Comparison of ENCODE assay signal across 1 cellular context in genomic region chr6:24874776-24875175, GRCh38.
TF ChIP-seq lines count a peak whose summit lies in the region.

No MANE protein-coding gene starts in this region.

TF ChIP-seq in SK-N-SH treated with all-trans-retinoic acid at 6 μM for 48 hours, 23 proteins besides CTCF, POLR2A, EP300 and RAD21 (continued from another document):
- no peak for TF ChIP-seq PATZ1 (CRISPR knock-in tag; IDR thresholded peaks at IDR 0.05; ENCODE audit: borderline replicate concordance)
- no peak for TF ChIP-seq OSR1 (CRISPR knock-in tag; IDR thresholded peaks at IDR 0.05)
- TF ChIP-seq BACH2 (CRISPR knock-in tag; IDR thresholded peaks at IDR 0.05; ENCODE audit: borderline replicate concordance) = no peak
- TF ChIP-seq PPARA (CRISPR knock-in tag; IDR thresholded peaks at IDR 0.05; ENCODE audit: borderline replicate concordance) = no peak
- TF ChIP-seq SNAI2 (CRISPR knock-in tag; IDR thresholded peaks at IDR 0.05) = no peak
- TF ChIP-seq GLIS3 (CRISPR knock-in tag; IDR thresholded peaks at IDR 0.05) = no peak
- no peak for TF ChIP-seq ZFP3 (CRISPR knock-in tag; IDR thresholded peaks at IDR 0.05)
- TF ChIP-seq, protein P1, sequence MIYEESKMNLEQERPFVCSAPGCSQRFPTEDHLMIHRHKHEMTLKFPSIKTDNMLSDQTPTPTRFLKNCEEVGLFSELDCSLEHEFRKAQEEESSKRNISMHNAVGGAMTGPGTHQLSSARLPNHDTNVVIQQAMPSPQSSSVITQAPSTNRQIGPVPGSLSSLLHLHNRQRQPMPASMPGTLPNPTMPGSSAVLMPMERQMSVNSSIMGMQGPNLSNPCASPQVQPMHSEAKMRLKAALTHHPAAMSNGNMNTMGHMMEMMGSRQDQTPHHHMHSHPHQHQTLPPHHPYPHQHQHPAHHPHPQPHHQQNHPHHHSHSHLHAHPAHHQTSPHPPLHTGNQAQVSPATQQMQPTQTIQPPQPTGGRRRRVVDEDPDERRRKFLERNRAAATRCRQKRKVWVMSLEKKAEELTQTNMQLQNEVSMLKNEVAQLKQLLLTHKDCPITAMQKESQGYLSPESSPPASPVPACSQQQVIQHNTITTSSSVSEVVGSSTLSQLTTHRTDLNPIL (CRISPR knock-in tag; IDR thresholded peaks at IDR 0.05; ENCODE audit: low read depth) = no peak
- no peak for TF ChIP-seq TSHZ2 (CRISPR knock-in tag; IDR thresholded peaks at IDR 0.05)
- no peak for TF ChIP-seq CSRNP3 (CRISPR knock-in tag; IDR thresholded peaks at IDR 0.05)
- TF ChIP-seq ARNTL (CRISPR knock-in tag; IDR thresholded peaks at IDR 0.05; ENCODE audit: borderline replicate concordance, low read depth) = no peak
